In the genomic region with DNA sequence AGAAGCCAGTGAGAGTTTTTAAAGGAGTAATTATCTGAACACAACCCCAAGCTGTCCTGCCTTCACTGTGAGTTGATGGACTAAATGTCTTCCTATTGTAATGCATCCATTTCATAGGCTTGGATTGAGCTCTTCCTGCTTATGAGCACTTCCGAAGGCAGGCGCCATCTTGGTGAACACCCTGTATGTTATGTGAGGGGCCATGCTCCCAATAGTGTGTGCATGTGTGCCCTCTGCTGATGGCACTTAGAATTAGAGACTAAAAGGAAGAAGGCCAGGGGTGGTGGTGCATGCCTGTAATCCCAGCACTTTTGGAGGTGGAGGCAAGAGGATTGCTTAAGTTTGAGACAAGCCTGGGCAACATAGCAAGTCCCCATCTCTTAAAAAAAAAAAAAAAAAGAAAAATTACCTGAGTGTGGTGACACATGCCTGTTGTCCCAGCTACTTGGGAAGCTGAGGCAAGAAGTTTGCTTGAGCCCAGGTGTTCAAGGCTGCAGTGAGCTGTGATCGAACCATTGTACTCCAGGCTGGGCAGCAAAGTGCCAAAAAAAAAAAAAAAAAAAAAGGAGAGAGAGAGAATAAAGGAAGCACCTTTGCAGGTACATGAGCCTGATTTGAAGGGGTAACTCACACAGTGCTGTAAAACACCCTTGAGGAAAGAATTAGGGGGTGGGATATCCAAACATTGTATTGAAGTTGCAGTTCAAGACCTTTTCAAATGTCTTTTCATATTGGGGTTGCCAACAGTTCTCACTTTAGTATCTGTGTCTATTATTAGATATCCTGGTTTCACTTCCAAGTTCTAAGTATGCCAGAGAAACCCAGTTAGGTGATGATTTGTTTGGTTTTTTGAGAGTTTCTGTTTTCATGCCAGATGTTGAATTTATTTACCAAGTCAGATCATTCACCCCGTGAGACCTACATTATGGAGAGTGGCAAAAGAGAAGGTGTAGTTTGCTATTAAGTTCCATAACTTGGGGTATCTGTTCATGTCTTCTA, we compare ENCODE assay signal across 8 cellular contexts.
DNase-seq lines count a peak whose midpoint lies in the region; ATAC-seq and TF ChIP-seq lines count a peak whose summit lies in the region.

No MANE protein-coding gene starts in this region.

- no peak overlapping the region for H3K4me3 ChIP-seq in left lung

- CTCF ChIA-PET in activated CD8-positive, alpha-beta memory T cell treated with anti-CD3 and anti-CD28 coated beads, Interleukin-2, amount 10 ng/mL, durations not matched to agents 7 days and 5 days (lab: Charles Lee), result interaction anchor here (0.8 to 3.4 kb wide), 10 partner anchors 8 to 569 kb away, joined by 3 to 16 read pairs (median 3); no protein-coding TSS in a partner anchor
- CTCF ChIA-PET in activated B cell treated with CpG ODN at 0.5 μM for 24 hours (lab: Charles Lee), result interaction anchor here (0.7 to 3.0 kb wide), 15 partner anchors 9 to 569 kb away, joined by 3 to 20 read pairs (median 4); no protein-coding TSS in a partner anchor

- no peaks in the 10 kb centered on the region for H3K9me3 Mint-ChIP-seq in activated CD8-positive, alpha-beta memory T cell treated with anti-CD3 and anti-CD28 coated beads, Interleukin-2, amount 10 ng/mL, durations not matched to agents 7 days and 5 days (ENCODE audit: low read depth)
- no peaks in the 10 kb centered on the region for H3K9me3 Mint-ChIP-seq in activated B cell treated with CpG ODN at 0.5 μM for 24 hours

- POLR2A ChIA-PET in activated B cell treated with CpG ODN at 0.5 μM for 24 hours (lab: Charles Lee), result interaction anchor here (0.7 to 4.2 kb wide), 19 partner anchors 9 to 1488 kb away, joined by 3 to 60 read pairs (median 5); a partner anchor contains a TSS

- peak; percentile 17 for ATAC-seq in activated CD8-positive, alpha-beta memory T cell treated with anti-CD3 and anti-CD28 coated beads, Interleukin-2, amount 10 ng/mL, durations not matched to agents 7 days and 5 days
- ATAC-seq in GM21723 (IDR thresholded peaks at IDR 0.05; ENCODE audit: unreplicated experiment) (peak; percentile 48), activated B cell treated with CpG ODN at 0.5 μM for 24 hours (ENCODE audit: low read depth) (peak; percentile 35), left lung (peak; percentile 47)

- H3K27ac ChIP-seq in left lung, result no peak overlapping the region

- peaks cover 10% of the 10 kb centered on the region for H3K27me3 Mint-ChIP-seq in activated CD8-positive, alpha-beta memory T cell treated with anti-CD3 and anti-CD28 coated beads, Interleukin-2, amount 10 ng/mL, durations not matched to agents 7 days and 5 days
- no peaks in the 10 kb centered on the region for H3K27me3 Mint-ChIP-seq in activated B cell treated with CpG ODN at 0.5 μM for 24 hours

- no peaks in the 10 kb centered on the region for H3K9me3 ChIP-seq in left lung

- H3K4me3 Mint-ChIP-seq in activated CD8-positive, alpha-beta memory T cell treated with anti-CD3 and anti-CD28 coated beads, Interleukin-2, amount 10 ng/mL, durations not matched to agents 7 days and 5 days, result peak overlapping the region; percentile 10
- H3K4me3 Mint-ChIP-seq in activated B cell treated with CpG ODN at 0.5 μM for 24 hours, result peak overlapping the region; percentile 73

- H3K36me3 ChIP-seq in left lung, result peaks cover 0 to 6% of the 10 kb centered on the region in 2 donors

- in situ Hi-C loops in KBM-7 (cut with MboI; ENCODE audit: low pct_unique_long_range_greater_than_20kb, low sequenced_read_pairs), result loop anchor here (25.0 kb wide), 1 partner anchor 231 kb away; no protein-coding TSS in a partner anchor

- intact Hi-C loops in activated B cell treated with CpG ODN at 0.5 μM for 24 hours (cut with micrococcal nuclease), result loop anchor here (1.0 kb wide), 2 partner anchors 14 to 169 kb away; no protein-coding TSS in a partner anchor
- intact Hi-C loops in left lung (cut with DNase I), result no loop called here

- peaks cover 13% of the 10 kb centered on the region for H3K36me3 Mint-ChIP-seq in activated CD8-positive, alpha-beta memory T cell treated with anti-CD3 and anti-CD28 coated beads, Interleukin-2, amount 10 ng/mL, durations not matched to agents 7 days and 5 days
- peaks cover 68% of the 10 kb centered on the region for H3K36me3 Mint-ChIP-seq in activated B cell treated with CpG ODN at 0.5 μM for 24 hours (ENCODE audit: low read depth)

- TF ChIP-seq CTCF in activated B cell treated with CpG ODN at 0.5 μM for 24 hours (IDR thresholded peaks at IDR 0.05) (no peak), left lung (IDR thresholded peaks at IDR 0.05) (no peak)

- H3K27me3 ChIP-seq in left lung, result no peaks in the 10 kb centered on the region

- H3K4me1 ChIP-seq in left lung, result peaks cover 7 to 79% of the 10 kb centered on the region in 2 donors

- DNase-seq in activated CD8-positive, alpha-beta memory T cell treated with anti-CD3 and anti-CD28 coated beads, Interleukin-2, amount 10 ng/mL, durations not matched to agents 7 days and 5 days, result no peak
- no peak for DNase-seq in activated CD8-positive, alpha-beta memory T cell treated with anti-CD3 and anti-CD28 coated beads, Interleukin-2, amount 50 U/mL, for 48 hours
- DNase-seq in KBM-7, result peak; percentile 56
- no peak for DNase-seq in activated B cell treated with CpG ODN at 0.5 μM for 24 hours
- no peak for DNase-seq in left lung
- no peak for DNase-seq in amniotic stem cell (lab: John Stamatoyannopoulos, UW)
- no peak for DNase-seq in NCI-H2081 (lab: John Stamatoyannopoulos, UW)

- H3K27ac Mint-ChIP-seq in activated CD8-positive, alpha-beta memory T cell treated with anti-CD3 and anti-CD28 coated beads, Interleukin-2, amount 10 ng/mL, durations not matched to agents 7 days and 5 days, result peak overlapping the region; percentile 95
- peak overlapping the region; percentile 91 for H3K27ac Mint-ChIP-seq in activated B cell treated with CpG ODN at 0.5 μM for 24 hours

- peaks cover 49% of the 10 kb centered on the region for H3K4me1 Mint-ChIP-seq in activated CD8-positive, alpha-beta memory T cell treated with anti-CD3 and anti-CD28 coated beads, Interleukin-2, amount 10 ng/mL, durations not matched to agents 7 days and 5 days
- H3K4me1 Mint-ChIP-seq in activated B cell treated with CpG ODN at 0.5 μM for 24 hours, result peaks cover 95% of the 10 kb centered on the region
